17 cellular contexts compared by ENCODE assay signal in genomic region chr5:157069949-157070348, GRCh38. TPM values are rescaled to one million over a fixed set of nuclear protein-coding genes. Genes with fewer than 3 reads are reported as not detected.
"Had no signal": no experiment of that assay in that cellular context is flagged by ENCODE, and none has a peak within 500 bp of the region (broad histone marks: within the 10 kb centered on the region; RNA-seq: fewer than 3 reads in every experiment).

No MANE protein-coding gene starts in this region.

- H3K4me1 ChIP-seq: spleen had no signal

- H3K27me3 Mint-ChIP-seq: activated CD4-positive, alpha-beta memory T cell treated with anti-CD3 and anti-CD28 coated beads for 36 hours; activated naive CD8-positive, alpha-beta T cell had no signal

- H3K9me3 ChIP-seq: neutrophil, spleen had no signal

- H3K4me3 ChIP-seq: lung, spleen had no signal

- H3K9me3 Mint-ChIP-seq: activated CD4-positive, alpha-beta memory T cell treated with anti-CD3 and anti-CD28 coated beads for 36 hours; activated T-cell treated with anti-CD3 and anti-CD28 coated beads, Interleukin-2, amount 50 U/mL, for 4 hours had no signal

- H3K36me3 ChIP-seq: neutrophil, spleen had no signal

- ATAC-seq: activated T-cell treated with anti-CD3 and anti-CD28 coated beads, Interleukin-2, amount 50 U/mL, for 4 hours; esophagus mucosa; sciatic nerve had no signal

- H3K36me3 Mint-ChIP-seq: activated CD4-positive, alpha-beta memory T cell treated with anti-CD3 and anti-CD28 coated beads for 36 hours; activated naive CD8-positive, alpha-beta T cell had no signal

- H3K27me3 ChIP-seq: neutrophil had no signal

- DNase-seq: activated CD4-positive, alpha-beta memory T cell treated with anti-CD3 and anti-CD28 coated beads for 36 hours; activated effector memory CD4-positive, alpha-beta T cell treated with anti-CD3 and anti-CD28 coated beads, Interleukin-2, amount 50 U/mL, for 16 hours; activated T-cell treated with anti-CD3 and anti-CD28 coated beads, Interleukin-2, amount 50 U/mL, for 4 hours; anterior cingulate cortex; hypothalamus; midbrain; spleen; stimulated activated CD4-positive, alpha-beta T cell treated with anti-CD3 and anti-CD28 coated beads, Interleukin-1b, Interleukin-23, amount 100 ng/mL, for 48 hours; stimulated activated naive CD4-positive, alpha-beta T cell; trophoblast cell had no signal

- H3K27ac Mint-ChIP-seq: activated CD4-positive, alpha-beta memory T cell treated with anti-CD3 and anti-CD28 coated beads for 36 hours; activated naive CD8-positive, alpha-beta T cell had no signal

- H3K4me3 Mint-ChIP-seq: activated CD4-positive, alpha-beta memory T cell treated with anti-CD3 and anti-CD28 coated beads for 36 hours; activated naive CD8-positive, alpha-beta T cell; activated T-cell treated with anti-CD3 and anti-CD28 coated beads, Interleukin-2, amount 50 U/mL, for 4 hours had no signal

- H3K27ac ChIP-seq: neutrophil, spleen had no signal

RNA-seq across cellular contexts. Expression of gene HAVCR1, which starts 11.0 kb away (rescaled TPM):
- total RNA-seq: activated T-cell treated with anti-CD3 and anti-CD28 coated beads, Interleukin-2, amount 50 U/mL, for 4 hours; dermis microvascular lymphatic vessel endothelial cell; esophagus mucosa; glomerular endothelial cell had no signal
- polyA plus RNA-seq: spleen had no signal

RNA-seq across cellular contexts. Expression of gene HAVCR2, which starts 38.9 kb away (rescaled TPM):
- total RNA-seq: glomerular endothelial cell had no signal
